ENCODE assay signal across 1 cellular context in genomic region chr11:2156416-2157182, GRCh38.
A peak's percentile ranks its signal among the peaks of the same experiment; 100 is the strongest.
TF ChIP-seq lines count a peak whose summit lies in the region.

No MANE protein-coding gene starts in this region.

TF ChIP-seq in HepG2, 621 proteins besides CTCF, POLR2A, EP300 and RAD21 (continued from another document and continues in another):
- TF ChIP-seq PAX8 (CRISPR knock-in tag; IDR thresholded peaks at IDR 0.05; ENCODE audit: borderline replicate concordance) = no peak
- no peak for TF ChIP-seq SSRP1 (CRISPR knock-in tag; IDR thresholded peaks at IDR 0.05)
- no peak for TF ChIP-seq ZNF577 (CRISPR knock-in tag; IDR thresholded peaks at IDR 0.05; ENCODE audit: borderline replicate concordance, low read depth)
- no peak for TF ChIP-seq ZNF782 (CRISPR knock-in tag; IDR thresholded peaks at IDR 0.05; ENCODE audit: borderline replicate concordance)
- TF ChIP-seq STAG1 (CRISPR knock-in tag; IDR thresholded peaks at IDR 0.05) = peak; percentile 98
- TF ChIP-seq RELA (CRISPR knock-in tag; IDR thresholded peaks at IDR 0.05) = 0 out of 2 replicates have a peak, but pooled peaks have one; percentile 48
- TF ChIP-seq ZSCAN22 (CRISPR knock-in tag; IDR thresholded peaks at IDR 0.05) = no peak
- TF ChIP-seq LCORL (IDR thresholded peaks at IDR 0.05) = no peak
- no peak for TF ChIP-seq LCORL (CRISPR knock-in tag; IDR thresholded peaks at IDR 0.05)
- TF ChIP-seq SKIL (CRISPR knock-in tag; IDR thresholded peaks at IDR 0.05; ENCODE audit: borderline replicate concordance) = no peak
- TF ChIP-seq ZUFSP (CRISPR knock-in tag; IDR thresholded peaks at IDR 0.05; ENCODE audit: borderline replicate concordance) = no peak
- no peak for TF ChIP-seq ZNF18 (CRISPR knock-in tag; IDR thresholded peaks at IDR 0.05; ENCODE audit: insufficient replicate concordance)
- TF ChIP-seq ZNF543 (CRISPR knock-in tag; IDR thresholded peaks at IDR 0.05) = no peak
- TF ChIP-seq ZNF318 (CRISPR knock-in tag; IDR thresholded peaks at IDR 0.05) = no peak
- peak; percentile 32 for TF ChIP-seq HNRNPLL (IDR thresholded peaks at IDR 0.05; ENCODE audit: low read depth, low read length, poor library complexity, severe bottlenecking)
- no peak for TF ChIP-seq SP1 (IDR thresholded peaks at IDR 0.05)
- no peak for TF ChIP-seq SP1 (CRISPR knock-in tag; IDR thresholded peaks at IDR 0.05)
- no peak for TF ChIP-seq TBL1XR1 (IDR thresholded peaks at IDR 0.05; ENCODE audit: borderline replicate concordance, low read length, partially characterized antibody)
- no peak for TF ChIP-seq POLR2AphosphoS5 (IDR thresholded peaks at IDR 0.05; ENCODE audit: low read depth, low read length)
- no peak for TF ChIP-seq ATF4 (CRISPR knock-in tag; IDR thresholded peaks at IDR 0.05)
- TF ChIP-seq ZFP36 (IDR thresholded peaks at IDR 0.05; ENCODE audit: borderline replicate concordance, low read depth, low read length, partially characterized antibody) = peak; percentile 70
- TF ChIP-seq SMC3 (IDR thresholded peaks at IDR 0.05; ENCODE audit: low read length) = peak; percentile 61
- no peak for TF ChIP-seq PLRG1 (conservative IDR thresholded peaks at IDR 0.05)
- peak; percentile 35; the same call in 1 of the 2 replicates for TF ChIP-seq SALL1 (CRISPR knock-in tag; IDR thresholded peaks at IDR 0.05)
- no peak for TF ChIP-seq ZNF121 (CRISPR knock-in tag; IDR thresholded peaks at IDR 0.05)
- no peak for TF ChIP-seq SP4 (CRISPR knock-in tag; IDR thresholded peaks at IDR 0.05)
- no peak for TF ChIP-seq ZMYM2 (CRISPR knock-in tag; IDR thresholded peaks at IDR 0.05)
- no peak for TF ChIP-seq GMEB1 (CRISPR knock-in tag; IDR thresholded peaks at IDR 0.05; ENCODE audit: borderline replicate concordance)
- no peak for TF ChIP-seq NFYB (CRISPR knock-in tag; IDR thresholded peaks at IDR 0.05)
- TF ChIP-seq PITX1 (CRISPR knock-in tag; IDR thresholded peaks at IDR 0.05) = no peak
- TF ChIP-seq FOXJ3 (CRISPR knock-in tag; IDR thresholded peaks at IDR 0.05; ENCODE audit: borderline replicate concordance) = no peak
- no peak for TF ChIP-seq HBP1 (CRISPR knock-in tag; IDR thresholded peaks at IDR 0.05; ENCODE audit: low read depth)
- TF ChIP-seq ZNF260 (CRISPR knock-in tag; IDR thresholded peaks at IDR 0.05; ENCODE audit: borderline replicate concordance, low read depth) = no peak
- no peak for TF ChIP-seq FOXA1 (IDR thresholded peaks at IDR 0.05)
- no peak for TF ChIP-seq FOXA1 (CRISPR knock-in tag; IDR thresholded peaks at IDR 0.05)
- TF ChIP-seq, protein P1, sequence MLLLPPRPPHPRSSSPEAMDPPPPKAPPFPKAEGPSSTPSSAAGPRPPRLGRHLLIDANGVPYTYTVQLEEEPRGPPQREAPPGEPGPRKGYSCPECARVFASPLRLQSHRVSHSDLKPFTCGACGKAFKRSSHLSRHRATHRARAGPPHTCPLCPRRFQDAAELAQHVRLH (CRISPR knock-in tag; IDR thresholded peaks at IDR 0.05; ENCODE audit: borderline replicate concordance, low read depth) = 0 out of 2 replicates have a peak, but pooled peaks have one; percentile 53
- no peak for TF ChIP-seq EHMT2 (IDR thresholded peaks at IDR 0.05; ENCODE audit: borderline replicate concordance, low read depth, low read length)
- TF ChIP-seq SNAI1 (CRISPR knock-in tag; IDR thresholded peaks at IDR 0.05; ENCODE audit: borderline replicate concordance) = no peak
- no peak for TF ChIP-seq ZNF841 (CRISPR knock-in tag; IDR thresholded peaks at IDR 0.05; ENCODE audit: borderline replicate concordance)
- TF ChIP-seq ZBTB1 (CRISPR knock-in tag; IDR thresholded peaks at IDR 0.05; ENCODE audit: borderline replicate concordance) = no peak
- TF ChIP-seq TFDP1 (CRISPR knock-in tag; IDR thresholded peaks at IDR 0.05; ENCODE audit: borderline replicate concordance) = no peak
- TF ChIP-seq KDM1A (CRISPR knock-in tag; IDR thresholded peaks at IDR 0.05) = no peak
- no peak for TF ChIP-seq NFKB2 (CRISPR knock-in tag; IDR thresholded peaks at IDR 0.05; ENCODE audit: borderline replicate concordance)
- no peak for TF ChIP-seq MBD4 (IDR thresholded peaks at IDR 0.05; ENCODE audit: borderline replicate concordance, low read length)
- TF ChIP-seq KDM3A (CRISPR knock-in tag; IDR thresholded peaks at IDR 0.05; ENCODE audit: low read depth) = no peak
- TF ChIP-seq ZFYVE20 (CRISPR knock-in tag; IDR thresholded peaks at IDR 0.05; ENCODE audit: borderline replicate concordance, low read depth) = 0 out of 2 replicates have a peak, but pooled peaks have one; percentile 40
- TF ChIP-seq ZNF292 (CRISPR knock-in tag; IDR thresholded peaks at IDR 0.05; ENCODE audit: borderline replicate concordance, low read depth) = no peak
- no peak for TF ChIP-seq MAFG (CRISPR knock-in tag; IDR thresholded peaks at IDR 0.05)
- no peak for TF ChIP-seq CBX2 (IDR thresholded peaks at IDR 0.05; ENCODE audit: low read depth, low read length)
- no peak for TF ChIP-seq CBX2 (CRISPR knock-in tag; IDR thresholded peaks at IDR 0.05; ENCODE audit: low read depth)
